Comparison of ENCODE assay signal across 8 cellular contexts in the genomic region with DNA sequence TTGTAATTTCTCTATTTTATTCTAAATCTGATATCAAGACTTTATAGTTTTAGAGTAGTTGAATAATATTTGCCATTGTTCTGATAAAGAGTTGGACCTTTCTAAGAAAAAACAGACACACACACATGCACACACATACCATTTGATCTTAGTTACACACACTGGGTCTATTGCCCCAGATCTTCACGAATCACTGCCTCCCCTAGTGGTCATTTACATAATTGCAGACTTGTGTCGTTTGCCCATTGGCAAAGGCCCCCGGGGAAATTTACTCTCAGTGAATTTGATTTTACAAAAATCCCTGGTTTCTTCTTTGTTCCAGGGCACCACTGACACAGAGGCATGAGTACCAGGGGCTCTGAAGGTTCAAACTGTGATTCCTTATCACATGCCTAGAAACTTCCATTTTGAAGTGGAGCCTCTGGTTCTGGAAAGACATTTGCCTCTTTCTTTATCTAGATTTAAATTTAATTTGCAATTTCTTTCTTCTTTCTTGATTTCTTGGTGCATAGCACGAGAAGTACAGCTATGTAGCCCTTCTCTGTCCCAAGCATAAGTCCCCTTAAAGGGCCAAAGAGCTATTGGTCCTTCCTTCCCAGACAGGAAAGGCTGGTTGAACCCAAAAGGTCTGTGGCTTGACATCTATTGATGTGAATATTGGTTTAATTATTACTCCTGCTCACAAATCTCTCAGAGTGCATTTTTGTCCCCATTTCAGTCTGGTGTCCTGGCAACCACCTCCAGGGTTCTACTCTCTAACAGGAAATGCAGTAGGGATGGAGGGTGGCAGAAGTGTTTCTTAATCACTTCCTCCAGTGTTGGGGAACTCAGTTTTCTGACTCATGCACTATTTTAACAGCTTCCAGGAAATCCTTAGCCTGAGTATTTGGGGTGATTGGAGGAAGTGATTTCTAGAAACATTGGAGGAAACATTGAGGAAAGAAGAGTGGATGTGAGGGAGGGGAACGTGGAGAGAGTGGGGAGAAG. TPM values are rescaled to one million over a fixed set of nuclear protein-coding genes. Genes with fewer than 3 reads are reported as not detected.
DNase-seq lines count a peak whose midpoint lies in the region; ATAC-seq and TF ChIP-seq lines count a peak whose summit lies in the region.

No MANE protein-coding gene starts in this region.

- WGBS in tibial nerve, 2 donors: 19 to 22% methylated on average over 5 of the region's 5 CpGs

- no TSS peak for BruUV-seq in A673 (replicated peaks; lab: Mats Ljungman, UMichigan)

- peaks cover 26% of the 10 kb centered on the region for H3K27me3 ChIP-seq in A673 (replicated peaks; ENCODE audit: insufficient read depth, low read depth, low read length, poor library complexity)
- H3K27me3 ChIP-seq in DOHH2 (ENCODE audit: control insufficient read depth, low read length): peaks cover 6% of the 10 kb centered on the region; the same call in 1 of the 2 replicates
- H3K27me3 ChIP-seq in tibial nerve: no peaks in the 10 kb centered on the region
- H3K27me3 ChIP-seq in MG63: peaks cover 5% of the 10 kb centered on the region; the same call in 1 of the 2 replicates

- H3K36me3 ChIP-seq in A673 (ENCODE audit: insufficient read depth, low read length, poor library complexity, severe bottlenecking) (no peaks in the 10 kb centered on the region), DOHH2 (ENCODE audit: control insufficient read depth, low read length) (no peaks in the 10 kb centered on the region), tibial nerve (no peaks in the 10 kb centered on the region), MG63 (no peaks in the 10 kb centered on the region)

- no peak for ATAC-seq in GM19324 (IDR thresholded peaks at IDR 0.05; ENCODE audit: low FRiP score, unreplicated experiment)

- TF ChIP-seq POLR2A in tibial nerve (IDR thresholded peaks at IDR 0.05): no peak

- no peak overlapping the region for H3K4me2 ChIP-seq in DOHH2 (ENCODE audit: low read length)

- in situ Hi-C loops in astrocyte of the spinal cord (cut with HindIII; ENCODE audit: low sequenced_read_pairs): no loop called here

- no peak for TF ChIP-seq EP300 in tibial nerve (IDR thresholded peaks at IDR 0.05)

- TF ChIP-seq CTCF in A673 (conservative IDR thresholded peaks at IDR 0.05; ENCODE audit: low read depth, low read length): peak; percentile 83
- peak; percentile 72 for TF ChIP-seq CTCF in DOHH2 (IDR thresholded peaks at IDR 0.05; ENCODE audit: low read depth, low read length, poor library complexity, severe bottlenecking)
- TF ChIP-seq CTCF in astrocyte of the spinal cord (IDR thresholded peaks at IDR 0.05; ENCODE audit: low read depth, low read length): peak; percentile 73
- TF ChIP-seq CTCF in tibial nerve (IDR thresholded peaks at IDR 0.05): peak; percentile 17 to 73 (median 42)

- no peaks in the 10 kb centered on the region for H3K9me3 ChIP-seq in A673 (ENCODE audit: low read depth, low read length, poor library complexity, severe bottlenecking)
- no peaks in the 10 kb centered on the region for H3K9me3 ChIP-seq in DOHH2 (ENCODE audit: control insufficient read depth, insufficient read depth, low read length)
- H3K9me3 ChIP-seq in tibial nerve: no peaks in the 10 kb centered on the region
- H3K9me3 ChIP-seq in MG63: no peaks in the 10 kb centered on the region

- H3K27ac ChIP-seq in A673 (ENCODE audit: low read depth, low read length, poor library complexity, severe bottlenecking): no peak overlapping the region
- H3K27ac ChIP-seq in DOHH2 (ENCODE audit: low read depth, low read length): no peak overlapping the region
- no peak overlapping the region for H3K27ac ChIP-seq in tibial nerve

- intact Hi-C loops in A673 (cut with micrococcal nuclease; ENCODE audit: unreplicated experiment): no loop called here

- no peaks in the 10 kb centered on the region for H4K20me1 ChIP-seq in DOHH2 (ENCODE audit: control insufficient read depth, insufficient read depth, low read depth, low read length)

- CTCF ChIA-PET in A673 (lab: Charles Lee): interaction anchor here (0.7 kb wide), 1 partner anchor 462 kb away, joined by 3 read pairs; no protein-coding TSS in a partner anchor

- no peaks in the 10 kb centered on the region for H3K9me2 ChIP-seq in DOHH2 (replicated peaks; ENCODE audit: control insufficient read depth, low read length)

- H3K79me2 ChIP-seq in DOHH2 (ENCODE audit: control insufficient read depth, low read length): no peaks in the 10 kb centered on the region

- H3K4me3 ChIP-seq in A673 (ENCODE audit: low read depth, low read length, poor library complexity, severe bottlenecking): no peak overlapping the region
- no peak overlapping the region for H3K4me3 ChIP-seq in DOHH2 (ENCODE audit: low read length)
- no peak overlapping the region for H3K4me3 ChIP-seq in astrocyte of the spinal cord (ENCODE audit: low read depth, low read length)
- H3K4me3 ChIP-seq in tibial nerve: no peak overlapping the region
- no peak overlapping the region for H3K4me3 ChIP-seq in MG63

- POLR2A ChIA-PET in A673 (lab: Charles Lee; ENCODE audit: low non-redundant PET): no interaction called here

- peak; percentile 52 for DNase-seq in A673 (ENCODE audit: low spot score)
- DNase-seq in NCI-H1092 treated with DMSO at 0.1 percent for 48 hours (lab: John Stamatoyannopoulos, UW): peak; percentile 7
- DNase-seq in astrocyte of the spinal cord (ENCODE audit: low read depth, low spot score): peak; percentile 13
- peak; percentile 11 for DNase-seq in left kidney (ENCODE audit: low read depth, low spot score)
- DNase-seq in tibial nerve (ENCODE audit: low spot score in 2 of 2): peak in 1 of 2 donors; percentile 9
- DNase-seq in MG63: no peak

- no peaks in the 10 kb centered on the region for H3F3A ChIP-seq in DOHH2 (ENCODE audit: control insufficient read depth, insufficient read depth)

- H3K4me1 ChIP-seq in A673 (ENCODE audit: insufficient read depth, low read length, poor library complexity, severe bottlenecking) (no peaks in the 10 kb centered on the region), DOHH2 (ENCODE audit: control insufficient read depth, low read length) (no peaks in the 10 kb centered on the region), tibial nerve (no peaks in the 10 kb centered on the region)

RNA-seq across cellular contexts. Expression of gene SLC6A11, which starts 32.4 kb away (rescaled TPM):
- not detected in 2 replicates for total RNA-seq in A673 (2021)
- total RNA-seq in tibial nerve: under 1 TPM in 3 of 4 donors, not detected in 1; 0.30 to 0.44 (median 0.42) TPM
- total RNA-seq in MG63 (2014; rRNA removed; shearing (Covaris generic); ENCODE audit: low replicate concordance): 0.94 and 0.95 TPM in 2 replicates
